ENCODE assay signal across 8 cellular contexts in genomic region chr13:110112379-110112778, GRCh38.
A peak's percentile ranks its signal among the peaks of the same experiment; 100 is the strongest.
DNase-seq lines count a peak whose midpoint lies in the region; ATAC-seq and TF ChIP-seq lines count a peak whose summit lies in the region.
"Not testable (repeated sequence)": the region's sequence is repeated elsewhere in the genome, so short reads cannot be mapped to it uniquely, and the experiment has no call there.

No MANE protein-coding gene starts in this region.

- not testable (repeated sequence) for DNase-seq in AG09319 (ENCODE audit: extremely low read depth, low read depth); astrocyte of the cerebellum (ENCODE audit: low read depth); esophagus muscularis mucosa (ENCODE audit: extremely low spot score); right lobe of liver
- peak; percentile 64 for DNase-seq in NB4 (ENCODE audit: low read depth)
- peak; percentile 24 for DNase-seq in UCSD-AML1 (lab: John Stamatoyannopoulos, UW; ENCODE audit: unreplicated experiment)
- peak; percentile 25 to 37 for DNase-seq in stimulated activated CD4-positive, alpha-beta T cell treated with anti-CD3 and anti-CD28 coated beads, Interleukin-2, amount 100 ng/mL, for 24 hours

- TF ChIP-seq EP300 in esophagus muscularis mucosa (IDR thresholded peaks at IDR 0.05) = not testable (repeated sequence)

- in situ Hi-C loops in astrocyte of the cerebellum (cut with HindIII; ENCODE audit: low sequenced_read_pairs) = not testable (repeated sequence)

- intact Hi-C loops in esophagus muscularis mucosa (cut with DNase I) = not testable (repeated sequence)
- intact Hi-C loops in right lobe of liver (cut with DNase I) = loop anchor here (5.0 to 10.0 kb wide), 2 partner anchors 960 to 1148 kb away; no protein-coding TSS in a partner anchor

- 65% methylated on average over 6 of the region's 6 CpGs for WGBS in esophagus muscularis mucosa
- WGBS in right lobe of liver (ENCODE audit: insufficient coverage, low coverage, low lambda C conversion rate, missing lambda C conversion rate) = 70% methylated on average over 6 of the region's 6 CpGs

- H3K27ac ChIP-seq in esophagus muscularis mucosa (replicated peaks in 1 of 4); right lobe of liver: not testable (repeated sequence)

- H3K4me3 ChIP-seq in NB4 (ENCODE audit: low read depth, low read length); astrocyte of the cerebellum (ENCODE audit: low read depth, low read length); esophagus muscularis mucosa; right lobe of liver: not testable (repeated sequence)

- peaks cover 15 to 30% (median 28%) of the 10 kb centered on the region in 4 donors for H3K4me1 ChIP-seq in esophagus muscularis mucosa
- not testable (repeated sequence) for H3K4me1 ChIP-seq in right lobe of liver

- not testable (repeated sequence) for H3K36me3 ChIP-seq in esophagus muscularis mucosa, right lobe of liver

- H3K9me3 ChIP-seq in esophagus muscularis mucosa, right lobe of liver: not testable (repeated sequence)

- TF ChIP-seq CTCF in AG09319 (IDR thresholded peaks at IDR 0.05; ENCODE audit: low read depth, low read length) = peak; percentile 36
- peak; percentile 28; the same call in 1 of the 2 replicates for TF ChIP-seq CTCF in GM12874 (IDR thresholded peaks at IDR 0.05; ENCODE audit: insufficient read depth, low read depth, low read length)
- TF ChIP-seq CTCF in NB4 (IDR thresholded peaks at IDR 0.05; ENCODE audit: low read depth, low read length) = peak; percentile 55
- peak; percentile 54 for TF ChIP-seq CTCF in astrocyte of the cerebellum (IDR thresholded peaks at IDR 0.05; ENCODE audit: low read depth, low read length, missing control alignments)
- TF ChIP-seq CTCF in esophagus muscularis mucosa (IDR thresholded peaks at IDR 0.05) = peak in 2 of 3 experiments; percentile 16 to 31
- TF ChIP-seq CTCF in right lobe of liver (IDR thresholded peaks at IDR 0.05) = peak in 3 of 4 donors; percentile 9 to 23 (median 21)

- not testable (repeated sequence) for ATAC-seq in right lobe of liver

- not testable (repeated sequence) for TF ChIP-seq POLR2A in NB4 (IDR thresholded peaks at IDR 0.05; ENCODE audit: extremely low read depth, insufficient read length); esophagus muscularis mucosa (IDR thresholded peaks at IDR 0.05; ENCODE audit: low read depth); right lobe of liver (IDR thresholded peaks at IDR 0.05)

- not testable (repeated sequence) for H3K27me3 ChIP-seq in esophagus muscularis mucosa, right lobe of liver
